ENCODE assay signal across 8 cellular contexts in genomic region chrX:108900333-108900732, GRCh38.
"Had no signal": no experiment of that assay in that cellular context is flagged by ENCODE, and none has a peak within 500 bp of the region (broad histone marks: within the 10 kb centered on the region; RNA-seq: fewer than 3 reads in every experiment).

No MANE protein-coding gene starts in this region.

- DNase-seq: GDM1, GF-D8 had no signal

- ATAC-seq: GM12878 had no signal

- H3K4me3 ChIP-seq: GM12878 had no signal

- FAIRE-seq: G401.6, GM12878, GM12891, GM12892, GM18507, GM19239 had no signal
